Comparison of ENCODE assay signal across 11 cellular contexts in the genomic region with DNA sequence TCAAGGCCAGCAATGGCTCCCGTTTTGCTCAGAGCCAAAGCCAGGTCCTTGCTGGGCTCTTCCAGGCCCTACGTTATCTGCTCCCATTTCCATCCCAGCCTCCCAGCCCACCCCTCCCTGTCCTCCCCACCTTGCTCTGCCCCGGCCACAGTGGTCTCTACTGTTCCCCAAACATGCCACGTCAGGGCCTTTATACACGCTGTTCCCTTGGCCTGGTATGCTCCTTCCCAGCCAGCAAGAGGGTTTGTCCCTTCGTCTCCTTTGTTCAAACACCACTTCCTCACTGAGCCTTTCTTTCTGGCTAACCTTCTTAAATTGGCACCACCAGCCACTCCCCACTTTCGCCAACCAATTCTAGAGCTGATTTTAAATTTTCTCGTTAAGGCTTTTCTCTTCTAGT. TPM values are rescaled to one million over a fixed set of nuclear protein-coding genes. Genes with fewer than 3 reads are reported as not detected.
DNase-seq lines count a peak whose midpoint lies in the region; ATAC-seq and TF ChIP-seq lines count a peak whose summit lies in the region.
"Had no signal": no experiment of that assay in that cellular context is flagged by ENCODE, and none has a peak within 500 bp of the region (broad histone marks: within the 10 kb centered on the region; RNA-seq: fewer than 3 reads in every experiment).

No MANE protein-coding gene starts in this region.

- peaks cover 0 to 21% (median 15%) of the 10 kb centered on the region in 4 donors for H3K4me1 ChIP-seq in Peyer's patch
- H3K4me1 ChIP-seq in effector memory CD4-positive, alpha-beta T cell (ENCODE audit: control insufficient read depth, insufficient read depth, low read length, poor library complexity, severe bottlenecking) = peaks cover 60% of the 10 kb centered on the region
- peaks cover 64 to 72% of the 10 kb centered on the region in 2 experiments for H3K4me1 ChIP-seq in neutrophil (ENCODE audit: control insufficient read depth in 1 of 2, insufficient read depth in 1 of 2, low read depth in 1 of 2, low read length in 1 of 2)

- H3K4me3 ChIP-seq in Peyer's patch = no peak overlapping the region
- H3K4me3 ChIP-seq in effector memory CD4-positive, alpha-beta T cell (ENCODE audit: insufficient read depth, low read depth, low read length, poor library complexity, severe bottlenecking) = no peak overlapping the region
- H3K4me3 ChIP-seq in neutrophil (ENCODE audit: low read depth in 1 of 2, low read length in 1 of 2) = no peak overlapping the region
- H3K4me3 ChIP-seq: MG63 had no signal

- no peaks in the 10 kb centered on the region for H3K9me3 ChIP-seq in CD4-positive, alpha-beta T cell (ENCODE audit: control insufficient read depth, low read length)
- H3K9me3 ChIP-seq in Peyer's patch = no peaks in the 10 kb centered on the region
- no peaks in the 10 kb centered on the region for H3K9me3 ChIP-seq in effector memory CD4-positive, alpha-beta T cell (ENCODE audit: control insufficient read depth, low read length)
- no peaks in the 10 kb centered on the region for H3K9me3 ChIP-seq in neutrophil
- H3K9me3 ChIP-seq: MG63 had no signal

- peak overlapping the region; percentile 90 for H3K27ac ChIP-seq in CD4-positive, alpha-beta T cell (ENCODE audit: low read depth, low read length)
- H3K27ac ChIP-seq in Peyer's patch (peak overlapping the region; percentile 30 to 80 (median 60)), neutrophil (peak overlapping the region; percentile 39)
- peak overlapping the region; percentile 93 for H3K27ac ChIP-seq in effector memory CD4-positive, alpha-beta T cell (ENCODE audit: insufficient read depth, low read length, poor library complexity, severe bottlenecking)

- POLR2A ChIA-PET in CD4-positive, alpha-beta T cell (lab: Charles Lee) = interaction anchor here (0.9 to 3.8 kb wide), 5 partner anchors 10 to 148 kb away, joined by 3 to 45 read pairs (median 3); a partner anchor contains a TSS

- peaks cover 82% of the 10 kb centered on the region for H3K4me1 Mint-ChIP-seq in CD4-positive, alpha-beta T cell (ENCODE audit: low read depth)

- intact Hi-C loops in CD4-positive, alpha-beta T cell (cut with DNase I, micrococcal nuclease) = no loop called here

- CTCF ChIA-PET in CD4-positive, alpha-beta T cell (lab: Charles Lee) = interaction anchor here (1.4 kb wide), 1 partner anchor 101 kb away, joined by 4 read pairs; no protein-coding TSS in a partner anchor

- H3K36me3 ChIP-seq in Peyer's patch (no peaks in the 10 kb centered on the region), neutrophil (peaks cover 90% of the 10 kb centered on the region)
- peaks cover 19% of the 10 kb centered on the region for H3K36me3 ChIP-seq in effector memory CD4-positive, alpha-beta T cell (ENCODE audit: control insufficient read depth, insufficient read depth, low read length)
- H3K36me3 ChIP-seq: MG63 had no signal

- H3K9me3 Mint-ChIP-seq in CD4-positive, alpha-beta T cell = no peaks in the 10 kb centered on the region

- no peak for TF ChIP-seq POLR2A in Peyer's patch (IDR thresholded peaks at IDR 0.05)

- DNase-seq in CD4-positive, alpha-beta T cell = no peak
- DNase-seq in Peyer's patch (no peak), T1000 (lab: John Stamatoyannopoulos, UW) (no peak), HPDE6-E6E7 (ENCODE audit: extremely low spot score) (no peak), mesenteric fat pad (ENCODE audit: low spot score) (no peak)
- DNase-seq in effector memory CD4-positive, alpha-beta T cell = no peak
- DNase-seq: head of caudate nucleus, MG63, NCI-H526 treated with DMSO at 0.1 percent for 48 hours had no signal

- TF ChIP-seq CTCF in CD4-positive, alpha-beta T cell (IDR thresholded peaks at IDR 0.05) = no peak
- TF ChIP-seq CTCF in Peyer's patch (IDR thresholded peaks at IDR 0.05) = no peak
- no peak for TF ChIP-seq CTCF in neutrophil (IDR thresholded peaks at IDR 0.05)

- no peaks in the 10 kb centered on the region for H3K27me3 ChIP-seq in CD4-positive, alpha-beta T cell (ENCODE audit: control insufficient read depth, insufficient read depth, low read length)
- H3K27me3 ChIP-seq in Peyer's patch = no peaks in the 10 kb centered on the region
- no peaks in the 10 kb centered on the region for H3K27me3 ChIP-seq in effector memory CD4-positive, alpha-beta T cell (replicated peaks; ENCODE audit: control insufficient read depth, insufficient read depth, low read length, poor library complexity, severe bottlenecking)
- no peaks in the 10 kb centered on the region for H3K27me3 ChIP-seq in neutrophil
- H3K27me3 ChIP-seq: MG63 had no signal

- peak overlapping the region; percentile 54 for H3K4me3 Mint-ChIP-seq in CD4-positive, alpha-beta T cell

- H3K36me3 Mint-ChIP-seq in CD4-positive, alpha-beta T cell (ENCODE audit: low read depth) = peaks cover 80% of the 10 kb centered on the region

- ATAC-seq in CD4-positive, alpha-beta T cell (ENCODE audit: poor library complexity) = no peak
- ATAC-seq in HG03521 (IDR thresholded peaks at IDR 0.05; ENCODE audit: unreplicated experiment) = no peak

- H3K27me3 Mint-ChIP-seq in CD4-positive, alpha-beta T cell = no peaks in the 10 kb centered on the region

- H3K27ac Mint-ChIP-seq in CD4-positive, alpha-beta T cell = peak overlapping the region; percentile 86

RNA-seq across cellular contexts. Expression of a gene that starts 9.8 kb away (rescaled TPM):
- total RNA-seq in CD4-positive, alpha-beta T cell = 10 to 100 TPM; 10.9 to 11.8 TPM
- total RNA-seq in Peyer's patch = 10 to 100 TPM in 1 of 4 donors, 1 to 10 TPM in 3; 1.4 to 22.3 (median 4.1) TPM
- 28.1 TPM for total RNA-seq in mesenteric fat pad

RNA-seq across cellular contexts. Expression of a gene that starts 17.2 kb away (rescaled TPM):
- total RNA-seq in CD4-positive, alpha-beta T cell = 100 to 1,000 TPM; 117 to 121 TPM
- total RNA-seq in Peyer's patch (100 to 1,000 TPM in 1 of 4 donors, 10 to 100 TPM in 3; 53.6 to 116 (median 83.9) TPM), mesenteric fat pad (105 TPM)

RNA-seq across cellular contexts. Expression of a gene that starts 33.6 kb away (rescaled TPM):
- 1 to 10 TPM; 7.6 to 8.2 TPM for total RNA-seq in CD4-positive, alpha-beta T cell
- total RNA-seq in Peyer's patch = 10 to 100 TPM; 26.4 to 70.9 (median 35.4) TPM
- 8.6 TPM for total RNA-seq in mesenteric fat pad

RNA-seq across cellular contexts. Expression of a gene that starts 34.0 kb away (rescaled TPM):
- 10 to 100 TPM; 58.0 to 66.6 TPM for total RNA-seq in CD4-positive, alpha-beta T cell
- total RNA-seq in Peyer's patch = 100 to 1,000 TPM in 1 of 4 donors, 10 to 100 TPM in 3; 46.1 to 105 (median 71.5) TPM
- 108 TPM for total RNA-seq in mesenteric fat pad

RNA-seq across cellular contexts. Expression of a gene that starts 52.8 kb away (rescaled TPM):
- 1 to 10 TPM; 1.6 to 2.1 TPM for total RNA-seq in CD4-positive, alpha-beta T cell
- total RNA-seq in Peyer's patch (not detected), mesenteric fat pad (not detected)

Comparison
In these comparisons a context has a peak if more than half of its experiments do, and no peak if none do; other contexts are left out.
1. H3K27ac ChIP-seq: peak in every context shown above with its lines; median percentile 93 in effector memory CD4-positive, alpha-beta T cell; 90 in CD4-positive, alpha-beta T cell; 60 in Peyer's patch; 39 in neutrophil.